ENCODE assay signal across 27 cellular contexts in genomic region chr11:66768818-66769217, GRCh38. TPM values are rescaled to one million over a fixed set of nuclear protein-coding genes. Genes with fewer than 3 reads are reported as not detected.
A peak's percentile ranks its signal among the peaks of the same experiment; 100 is the strongest.
DNase-seq lines count a peak whose midpoint lies in the region; ATAC-seq, FAIRE-seq and TF ChIP-seq lines count a peak whose summit lies in the region.
"Had no signal": no experiment of that assay in that cellular context is flagged by ENCODE, and none has a peak within 500 bp of the region (broad histone marks: within the 10 kb centered on the region; RNA-seq: fewer than 3 reads in every experiment).

No MANE protein-coding gene starts in this region.

- H2BK120ac ChIP-seq in mesenchymal stem cell (ENCODE audit: low read depth, low read length): no peak overlapping the region

- no peak overlapping the region for H3K4me2 ChIP-seq in mesenchymal stem cell (ENCODE audit: low read length, poor library complexity, severe bottlenecking)

- H3K14ac ChIP-seq in mesenchymal stem cell (ENCODE audit: low read length in 2 of 2): no peak overlapping the region

- no peaks in the 10 kb centered on the region for H3K9me3 ChIP-seq in right atrium auricular region
- H3K9me3 ChIP-seq in esophagus squamous epithelium: no peaks in the 10 kb centered on the region
- no peaks in the 10 kb centered on the region for H3K9me3 ChIP-seq in mesenchymal stem cell (ENCODE audit: control insufficient read depth, low read length)
- no peaks in the 10 kb centered on the region for H3K9me3 ChIP-seq in WERI-Rb-1 (ENCODE audit: severe bottlenecking)
- H3K9me3 ChIP-seq: heart left ventricle, SJCRH30 had no signal

- no peaks in the 10 kb centered on the region for H3K36me3 Mint-ChIP-seq in activated naive CD8-positive, alpha-beta T cell treated with anti-CD3 and anti-CD28 coated beads, Interleukin-2, amount 50 U/mL, for 24 hours (ENCODE audit: low read depth)

- H4K91ac ChIP-seq in mesenchymal stem cell (ENCODE audit: low read length): no peak overlapping the region

- no peak for DNase-seq in left ventricle myocardium superior
- DNase-seq in right atrium auricular region (ENCODE audit: low spot score): no peak
- DNase-seq in esophagus squamous epithelium (lab: John Stamatoyannopoulos, UW): no peak
- DNase-seq in mesenchymal stem cell: no peak
- no peak for DNase-seq in HTR-8/SVneo (ENCODE audit: insufficient read length, low spot score)
- DNase-seq in activated naive CD8-positive, alpha-beta T cell treated with anti-CD3 and anti-CD28 coated beads, Interleukin-2, amount 50 U/mL, for 24 hours: no peak
- no peak for DNase-seq in WERI-Rb-1
- no peak for DNase-seq in activated effector memory CD4-positive, alpha-beta T cell treated with Interleukin-2 at 50 U/mL for 16 hours
- DNase-seq: activated CD4-positive, alpha-beta memory T cell treated with anti-CD3 and anti-CD28 coated beads for 36 hours; activated CD8-positive, alpha-beta memory T cell treated with anti-CD3 and anti-CD28 coated beads, Interleukin-2, amount 50 U/mL, for 48 hours; activated effector memory CD4-positive, alpha-beta T cell treated with anti-CD3 and anti-CD28 coated beads, Interleukin-2, amount 50 U/mL, for 16 hours; cortex of kidney; H9; heart left ventricle; KG1; NCI-H146; NCI-H524 treated with DMSO at 0.1 percent for 48 hours; NK-92 treated with Interleukin-12 subunit alpha and Interleukin-12 subunit beta, amount 100 ng/mL, for 24 hours; SJCRH30; stimulated activated CD4-positive, alpha-beta T cell treated with anti-CD3 and anti-CD28 coated beads, Interleukin-1b, Interleukin-23, amount 100 ng/mL, for 48 hours; T-cell had no signal

- peak overlapping the region; percentile 28 for H4K8ac ChIP-seq in mesenchymal stem cell (ENCODE audit: low read length)

- no peak overlapping the region for H2AFZ ChIP-seq in mesenchymal stem cell (ENCODE audit: low read depth, low read length)

- H3K27ac ChIP-seq in right atrium auricular region: peak overlapping the region in 1 of 2 donors; percentile 68
- H3K27ac ChIP-seq in esophagus squamous epithelium: peak overlapping the region in 3 of 4 donors; percentile 51 to 76 (median 59)
- peak overlapping the region; percentile 99 for H3K27ac ChIP-seq in mesenchymal stem cell (ENCODE audit: low read length, poor library complexity, severe bottlenecking)
- no peak overlapping the region for H3K27ac ChIP-seq in WERI-Rb-1
- H3K27ac ChIP-seq: SJCRH30 had no signal

- H3K27me3 Mint-ChIP-seq in activated naive CD8-positive, alpha-beta T cell treated with anti-CD3 and anti-CD28 coated beads, Interleukin-2, amount 50 U/mL, for 24 hours: no peaks in the 10 kb centered on the region
- H3K27me3 Mint-ChIP-seq: activated CD4-positive, alpha-beta memory T cell treated with anti-CD3 and anti-CD28 coated beads for 36 hours; progenitor cell of endocrine pancreas; T-cell had no signal

- H3K79me1 ChIP-seq in mesenchymal stem cell (replicated peaks; ENCODE audit: low read length, poor library complexity, severe bottlenecking): peaks cover 11% of the 10 kb centered on the region

- TF ChIP-seq POLR2A in esophagus squamous epithelium (IDR thresholded peaks at IDR 0.05): no peak

- H3K18ac ChIP-seq in mesenchymal stem cell (ENCODE audit: low read depth in 1 of 2, low read length in 2 of 2): no peak overlapping the region

- no peak overlapping the region for H3K23ac ChIP-seq in mesenchymal stem cell (ENCODE audit: low read length in 2 of 2)

- no peak overlapping the region for H3K4ac ChIP-seq in mesenchymal stem cell (ENCODE audit: low read depth in 1 of 2, low read length in 2 of 2)

- H2BK15ac ChIP-seq in mesenchymal stem cell (ENCODE audit: low read depth, poor library complexity, severe bottlenecking): no peak overlapping the region

- peak; percentile 24 for ATAC-seq in left ventricle myocardium superior
- ATAC-seq in activated naive CD8-positive, alpha-beta T cell treated with anti-CD3 and anti-CD28 coated beads, Interleukin-2, amount 50 U/mL, for 24 hours: no peak
- ATAC-seq: activated CD4-positive, CD25-positive, alpha-beta regulatory T cell treated with anti-CD3 and anti-CD28 coated beads, Interleukin-2, amount 50 U/mL, for 24 hours; Panc1; T-cell had no signal

- H3K4me1 ChIP-seq in right atrium auricular region (no peaks in the 10 kb centered on the region), esophagus squamous epithelium (peaks cover 3 to 36% (median 9%) of the 10 kb centered on the region in 3 donors), mesenchymal stem cell (ENCODE audit: control insufficient read depth, insufficient read depth, low read depth, low read length) (peaks cover 2% of the 10 kb centered on the region)
- H3K4me1 ChIP-seq: SJCRH30 had no signal

- no peak overlapping the region for H3K4me3 Mint-ChIP-seq in activated naive CD8-positive, alpha-beta T cell treated with anti-CD3 and anti-CD28 coated beads, Interleukin-2, amount 50 U/mL, for 24 hours
- H3K4me3 Mint-ChIP-seq: activated CD4-positive, alpha-beta memory T cell treated with anti-CD3 and anti-CD28 coated beads for 36 hours; H9; T-cell had no signal

- no peak overlapping the region for H2BK12ac ChIP-seq in mesenchymal stem cell (ENCODE audit: low read length in 2 of 2)

- H3K27me3 ChIP-seq in right atrium auricular region (no peaks in the 10 kb centered on the region), esophagus squamous epithelium (no peaks in the 10 kb centered on the region), mesenchymal stem cell (ENCODE audit: control insufficient read depth in 1 of 2, insufficient read depth in 1 of 2, low read length in 2 of 2) (no peaks in the 10 kb centered on the region), WERI-Rb-1 (ENCODE audit: insufficient read depth, low read depth, severe bottlenecking) (no peaks in the 10 kb centered on the region)
- H3K27me3 ChIP-seq: heart left ventricle, SJCRH30 had no signal

- H3K36me3 ChIP-seq in right atrium auricular region (no peaks in the 10 kb centered on the region), esophagus squamous epithelium (peaks cover 0 to 25% (median 0%) of the 10 kb centered on the region in 3 donors), mesenchymal stem cell (ENCODE audit: control insufficient read depth in 1 of 2, insufficient read depth in 2 of 2, low read depth in 1 of 2, low read length in 2 of 2) (peaks cover 0 to 9% of the 10 kb centered on the region in 2 experiments), WERI-Rb-1 (no peaks in the 10 kb centered on the region; the same call in none of the 2 replicates)
- H3K36me3 ChIP-seq: heart left ventricle, SJCRH30 had no signal

- H3K4me3 ChIP-seq in right atrium auricular region: no peak overlapping the region
- H3K4me3 ChIP-seq in esophagus squamous epithelium: no peak overlapping the region
- no peak overlapping the region for H3K4me3 ChIP-seq in mesenchymal stem cell (ENCODE audit: insufficient read depth in 1 of 2, low read depth in 1 of 2, low read length in 2 of 2)
- no peak overlapping the region for H3K4me3 ChIP-seq in WERI-Rb-1 (ENCODE audit: low read depth, low read length)
- H3K4me3 ChIP-seq: heart left ventricle, SJCRH30, skin epidermis had no signal

- H3K9me3 Mint-ChIP-seq in activated naive CD8-positive, alpha-beta T cell treated with anti-CD3 and anti-CD28 coated beads, Interleukin-2, amount 50 U/mL, for 24 hours: no peaks in the 10 kb centered on the region
- H3K9me3 Mint-ChIP-seq: activated CD4-positive, alpha-beta memory T cell treated with anti-CD3 and anti-CD28 coated beads for 36 hours; H9; T-cell had no signal

- FAIRE-seq in HTR-8/SVneo (lab: Jason Lieb, UNC): no peak
- FAIRE-seq: GM12891, urothelium cell line had no signal

- no peak overlapping the region for H3K9ac ChIP-seq in mesenchymal stem cell (ENCODE audit: low read length)

- no peak overlapping the region for H3K27ac Mint-ChIP-seq in activated naive CD8-positive, alpha-beta T cell treated with anti-CD3 and anti-CD28 coated beads, Interleukin-2, amount 50 U/mL, for 24 hours
- H3K27ac Mint-ChIP-seq: activated CD4-positive, alpha-beta memory T cell treated with anti-CD3 and anti-CD28 coated beads for 36 hours; H9; progenitor cell of endocrine pancreas; T-cell had no signal

- intact Hi-C loops in left ventricle myocardium superior (cut with micrococcal nuclease): loop anchor here (10.0 kb wide), 1 partner anchor 46 kb away; no protein-coding TSS in a partner anchor
- intact Hi-C loops in esophagus squamous epithelium (cut with DNase I): no loop called here

- H2AK5ac ChIP-seq in mesenchymal stem cell (ENCODE audit: low read length, severe bottlenecking): peak overlapping the region; percentile 98

- no peaks in the 10 kb centered on the region for H3K4me1 Mint-ChIP-seq in activated naive CD8-positive, alpha-beta T cell treated with anti-CD3 and anti-CD28 coated beads, Interleukin-2, amount 50 U/mL, for 24 hours
- H3K4me1 Mint-ChIP-seq: T-cell had no signal

- TF ChIP-seq CTCF in right atrium auricular region (IDR thresholded peaks at IDR 0.05) (no peak), esophagus squamous epithelium (IDR thresholded peaks at IDR 0.05) (no peak), WERI-Rb-1 (IDR thresholded peaks at IDR 0.05; ENCODE audit: low read depth, low read length) (no peak)

- peak overlapping the region; percentile 94 for H2BK5ac ChIP-seq in mesenchymal stem cell (ENCODE audit: low read depth, low read length, poor library complexity, severe bottlenecking)

RNA-seq across cellular contexts. Expression of gene SPTBN2, which starts 39.8 kb away (rescaled TPM):
- 1.1 TPM for total RNA-seq in left ventricle myocardium superior
- 1 to 10 TPM; 3.3 to 7.7 TPM for total RNA-seq in right atrium auricular region
- 100 to 1,000 TPM; 101 to 368 (median 128) TPM for total RNA-seq in esophagus squamous epithelium
- polyA plus RNA-seq in mesenchymal stem cell (2013, experiment 1 of 2): 0.14 TPM
- polyA plus RNA-seq in mesenchymal stem cell (2013, experiment 2 of 2): 0.10 TPM

Comparison
In these comparisons a context has a peak if more than half of its experiments do, and no peak if none do; other contexts are left out.
1. RNA of gene SPTBN2, which starts 39.8 kb away (total RNA-seq): 101 to 368 TPM in esophagus squamous epithelium; 3.3 to 7.7 TPM in right atrium auricular region and 1.1 TPM in left ventricle myocardium superior (single experiment); every median in the first group is over 10 times any median in the second.